1 cellular context compared by ENCODE assay signal in genomic region chr13:79522583-79522982, GRCh38.
TF ChIP-seq lines count a peak whose summit lies in the region.

No MANE protein-coding gene starts in this region.

TF ChIP-seq in WTC11, 78 proteins besides CTCF, POLR2A, EP300 and RAD21 (continued from another document):
- TF ChIP-seq E2F5 (CRISPR knock-in tag; IDR thresholded peaks at IDR 0.05) = no peak
- TF ChIP-seq, protein P1, sequence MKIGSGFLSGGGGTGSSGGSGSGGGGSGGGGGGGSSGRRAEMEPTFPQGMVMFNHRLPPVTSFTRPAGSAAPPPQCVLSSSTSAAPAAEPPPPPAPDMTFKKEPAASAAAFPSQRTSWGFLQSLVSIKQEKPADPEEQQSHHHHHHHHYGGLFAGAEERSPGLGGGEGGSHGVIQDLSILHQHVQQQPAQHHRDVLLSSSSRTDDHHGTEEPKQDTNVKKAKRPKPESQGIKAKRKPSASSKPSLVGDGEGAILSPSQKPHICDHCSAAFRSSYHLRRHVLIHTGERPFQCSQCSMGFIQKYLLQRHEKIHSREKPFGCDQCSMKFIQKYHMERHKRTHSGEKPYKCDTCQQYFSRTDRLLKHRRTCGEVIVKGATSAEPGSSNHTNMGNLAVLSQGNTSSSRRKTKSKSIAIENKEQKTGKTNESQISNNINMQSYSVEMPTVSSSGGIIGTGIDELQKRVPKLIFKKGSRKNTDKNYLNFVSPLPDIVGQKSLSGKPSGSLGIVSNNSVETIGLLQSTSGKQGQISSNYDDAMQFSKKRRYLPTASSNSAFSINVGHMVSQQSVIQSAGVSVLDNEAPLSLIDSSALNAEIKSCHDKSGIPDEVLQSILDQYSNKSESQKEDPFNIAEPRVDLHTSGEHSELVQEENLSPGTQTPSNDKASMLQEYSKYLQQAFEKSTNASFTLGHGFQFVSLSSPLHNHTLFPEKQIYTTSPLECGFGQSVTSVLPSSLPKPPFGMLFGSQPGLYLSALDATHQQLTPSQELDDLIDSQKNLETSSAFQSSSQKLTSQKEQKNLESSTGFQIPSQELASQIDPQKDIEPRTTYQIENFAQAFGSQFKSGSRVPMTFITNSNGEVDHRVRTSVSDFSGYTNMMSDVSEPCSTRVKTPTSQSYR (CRISPR knock-in tag; IDR thresholded peaks at IDR 0.05) = no peak
- TF ChIP-seq EMX1 (CRISPR knock-in tag; IDR thresholded peaks at IDR 0.05) = no peak
- TF ChIP-seq ZNF219 (CRISPR knock-in tag; IDR thresholded peaks at IDR 0.05; ENCODE audit: borderline replicate concordance) = no peak
